ENCODE assay signal across 11 cellular contexts in genomic region chr10:27745380-27745718, GRCh38. TPM values are rescaled to one million over a fixed set of nuclear protein-coding genes. Genes with fewer than 3 reads are reported as not detected.
DNase-seq lines count a peak whose midpoint lies in the region; ATAC-seq and TF ChIP-seq lines count a peak whose summit lies in the region.
"Had no signal": no experiment of that assay in that cellular context is flagged by ENCODE, and none has a peak within 500 bp of the region (broad histone marks: within the 10 kb centered on the region; RNA-seq: fewer than 3 reads in every experiment).

No MANE protein-coding gene starts in this region.

- no peak for TF ChIP-seq CTCF in lower lobe of right lung (IDR thresholded peaks at IDR 0.05)

- no peaks in the 10 kb centered on the region for H3K9me3 Mint-ChIP-seq in activated CD4-positive, alpha-beta T cell treated with anti-CD3 and anti-CD28 coated beads for 36 hours (ENCODE audit: low read depth)
- H3K9me3 Mint-ChIP-seq in activated CD4-positive, alpha-beta T cell treated with anti-CD3 and anti-CD28 coated beads, Interleukin-2, amount 10 ng/mL, durations not matched to agents 24 days and 14 days: peaks cover 3% of the 10 kb centered on the region

- intact Hi-C loops in activated CD4-positive, alpha-beta T cell treated with anti-CD3 and anti-CD28 coated beads for 36 hours (cut with DNase I, micrococcal nuclease): no loop called here
- intact Hi-C loops in activated CD4-positive, alpha-beta T cell treated with anti-CD3 and anti-CD28 coated beads, Interleukin-2, amount 10 ng/mL, durations not matched to agents 24 days and 14 days (cut with micrococcal nuclease): loop anchor here (5.0 to 10.0 kb wide), 2 partner anchors 249 to 1528 kb away; partner anchors contain the start of genes GAD2 and ODAD2
- intact Hi-C loops in lower lobe of right lung (cut with DNase I): no loop called here

- H3K9ac ChIP-seq in adipocyte (ENCODE audit: low read length) (no peak overlapping the region), subcutaneous abdominal adipose tissue (ENCODE audit: low read length in 5 of 5) (no peak overlapping the region)

- POLR2A ChIA-PET in activated CD4-positive, alpha-beta T cell treated with anti-CD3 and anti-CD28 coated beads for 36 hours (lab: Charles Lee): no interaction called here

- H3K27ac ChIP-seq in lower lobe of right lung: no peak overlapping the region
- H3K27ac ChIP-seq in subcutaneous abdominal adipose tissue (ENCODE audit: low read depth, low read length): no peak overlapping the region

- H3K36me3 ChIP-seq in adipocyte (ENCODE audit: control insufficient read depth, insufficient read depth, low read length, severe bottlenecking) (no peaks in the 10 kb centered on the region), lower lobe of right lung (no peaks in the 10 kb centered on the region), subcutaneous abdominal adipose tissue (ENCODE audit: control insufficient read depth in 5 of 5, insufficient read depth in 5 of 5, low read length in 5 of 5) (no peaks in the 10 kb centered on the region)

- peak overlapping the region; percentile 65 for H3K4me3 Mint-ChIP-seq in activated CD4-positive, alpha-beta T cell treated with anti-CD3 and anti-CD28 coated beads for 36 hours
- H3K4me3 Mint-ChIP-seq in activated CD4-positive, alpha-beta T cell treated with anti-CD3 and anti-CD28 coated beads, Interleukin-2, amount 10 ng/mL, durations not matched to agents 24 days and 14 days: no peak overlapping the region

- CTCF ChIA-PET in activated CD4-positive, alpha-beta T cell treated with anti-CD3 and anti-CD28 coated beads for 36 hours (lab: Charles Lee): interaction anchor here (0.8 kb wide), 1 partner anchor 496 kb away, joined by 4 read pairs; no protein-coding TSS in a partner anchor

- peak overlapping the region; percentile 82 for H3K4me3 ChIP-seq in adipocyte (ENCODE audit: low read length)
- H3K4me3 ChIP-seq in lower lobe of right lung: peak overlapping the region; percentile 67
- peak overlapping the region in 4 of 5 donors; percentile 22 to 72 (median 38) for H3K4me3 ChIP-seq in subcutaneous abdominal adipose tissue (ENCODE audit: low read depth in 1 of 5, low read length in 5 of 5)

- H3K27ac Mint-ChIP-seq in activated CD4-positive, alpha-beta T cell treated with anti-CD3 and anti-CD28 coated beads for 36 hours: no peak overlapping the region
- H3K27ac Mint-ChIP-seq in activated CD4-positive, alpha-beta T cell treated with anti-CD3 and anti-CD28 coated beads, Interleukin-2, amount 10 ng/mL, durations not matched to agents 24 days and 14 days: no peak overlapping the region

- ATAC-seq in activated CD4-positive, alpha-beta T cell treated with anti-CD3 and anti-CD28 coated beads for 36 hours: no peak
- ATAC-seq in lower lobe of right lung (no peak), HG03045 (IDR thresholded peaks at IDR 0.05; ENCODE audit: unreplicated experiment) (no peak)

- peaks cover 19% of the 10 kb centered on the region for H3K4me1 ChIP-seq in adipocyte (ENCODE audit: control insufficient read depth, insufficient read depth, low read length)
- H3K4me1 ChIP-seq in lower lobe of right lung: peaks cover 51% of the 10 kb centered on the region
- peaks cover 3 to 59% (median 52%) of the 10 kb centered on the region in 5 donors for H3K4me1 ChIP-seq in subcutaneous abdominal adipose tissue (ENCODE audit: control insufficient read depth in 5 of 5, insufficient read depth in 5 of 5, low read length in 5 of 5)

- peaks cover 1% of the 10 kb centered on the region for H3K36me3 Mint-ChIP-seq in activated CD4-positive, alpha-beta T cell treated with anti-CD3 and anti-CD28 coated beads for 36 hours (ENCODE audit: low read depth)
- H3K36me3 Mint-ChIP-seq in activated CD4-positive, alpha-beta T cell treated with anti-CD3 and anti-CD28 coated beads, Interleukin-2, amount 10 ng/mL, durations not matched to agents 24 days and 14 days (ENCODE audit: low read depth): peaks cover 5% of the 10 kb centered on the region

- no peak for DNase-seq in activated CD4-positive, alpha-beta T cell treated with anti-CD3 and anti-CD28 coated beads for 36 hours
- no peak for DNase-seq in activated CD4-positive, alpha-beta T cell treated with anti-CD3 and anti-CD28 coated beads, Interleukin-2, amount 10 ng/mL, durations not matched to agents 24 days and 14 days
- DNase-seq in adipocyte (ENCODE audit: low read depth) (no peak), lower lobe of right lung (no peak), HCEC 1CT (no peak)
- DNase-seq in stimulated activated CD4-positive, alpha-beta T cell treated with anti-CD3 and anti-CD28 coated beads, Interleukin-12 subunit alpha, Interleukin-12 subunit beta, amount 100 ng/mL, for 4 hours: no peak
- DNase-seq: ACHN, NCI-H446 treated with DMSO at 0.1 percent for 48 hours had no signal

- H3K27me3 ChIP-seq in adipocyte (replicated peaks; ENCODE audit: control insufficient read depth, insufficient read depth, low read length): peaks cover 57% of the 10 kb centered on the region
- peaks cover 94% of the 10 kb centered on the region for H3K27me3 ChIP-seq in lower lobe of right lung (ENCODE audit: low read depth)
- peaks cover 21 to 57% (median 50%) of the 10 kb centered on the region in 5 donors for H3K27me3 ChIP-seq in subcutaneous abdominal adipose tissue (ENCODE audit: control insufficient read depth in 5 of 5, insufficient read depth in 4 of 5, low read length in 5 of 5)

- peaks cover 33% of the 10 kb centered on the region for H3K4me1 Mint-ChIP-seq in activated CD4-positive, alpha-beta T cell treated with anti-CD3 and anti-CD28 coated beads for 36 hours
- H3K4me1 Mint-ChIP-seq in activated CD4-positive, alpha-beta T cell treated with anti-CD3 and anti-CD28 coated beads, Interleukin-2, amount 10 ng/mL, durations not matched to agents 24 days and 14 days: peaks cover 20% of the 10 kb centered on the region

- H3K9me3 ChIP-seq in adipocyte (ENCODE audit: control insufficient read depth, low read length) (no peaks in the 10 kb centered on the region), lower lobe of right lung (no peaks in the 10 kb centered on the region), subcutaneous abdominal adipose tissue (ENCODE audit: control insufficient read depth in 5 of 5, low read length in 5 of 5) (no peaks in the 10 kb centered on the region)

- peaks cover 58% of the 10 kb centered on the region for H3K27me3 Mint-ChIP-seq in activated CD4-positive, alpha-beta T cell treated with anti-CD3 and anti-CD28 coated beads for 36 hours
- H3K27me3 Mint-ChIP-seq in activated CD4-positive, alpha-beta T cell treated with anti-CD3 and anti-CD28 coated beads, Interleukin-2, amount 10 ng/mL, durations not matched to agents 24 days and 14 days: peaks cover 71% of the 10 kb centered on the region

RNA-seq across cellular contexts. Expression of gene MKX, which starts 0.3 kb away (rescaled TPM):
- under 1 TPM; 0.49 to 0.53 TPM for total RNA-seq in activated CD4-positive, alpha-beta T cell treated with anti-CD3 and anti-CD28 coated beads for 36 hours
- total RNA-seq in activated CD4-positive, alpha-beta T cell treated with anti-CD3 and anti-CD28 coated beads, Interleukin-2, amount 10 ng/mL, durations not matched to agents 24 days and 14 days: not detected in 2 replicates
- 1.6 TPM for total RNA-seq in lower lobe of right lung
- total RNA-seq: pulmonary artery endothelial cell had no signal
